In the genomic region with DNA sequence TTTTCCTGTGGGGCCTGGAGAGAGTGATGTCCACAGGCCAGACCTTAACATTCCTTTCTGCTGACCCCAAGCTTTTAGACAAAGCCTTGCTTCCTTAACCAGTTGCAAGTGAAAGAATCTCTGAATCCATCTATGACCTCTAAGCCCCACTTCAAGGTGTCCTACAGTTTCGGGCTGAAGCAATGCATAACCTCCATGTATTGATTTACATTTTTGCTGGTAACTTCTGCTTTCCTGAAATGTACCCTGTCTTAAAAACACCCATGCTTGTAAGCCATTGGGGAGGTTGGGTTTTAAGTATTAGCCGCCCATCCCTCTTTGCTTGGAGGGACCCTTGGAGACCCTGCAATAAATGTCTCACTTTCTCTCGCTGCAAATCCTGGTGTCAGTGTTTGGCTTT, we compare ENCODE assay signal across 16 cellular contexts.
DNase-seq lines count a peak whose midpoint lies in the region; ATAC-seq and TF ChIP-seq lines count a peak whose summit lies in the region.
"Had no signal": no experiment of that assay in that cellular context is flagged by ENCODE, and none has a peak within 500 bp of the region (broad histone marks: within the 10 kb centered on the region; RNA-seq: fewer than 3 reads in every experiment).

No MANE protein-coding gene starts in this region.

- H3K9me3 Mint-ChIP-seq in activated T-cell treated with anti-CD3 and anti-CD28 coated beads, Interleukin-2, amount 50 U/mL, for 24 hours = peaks cover 9% of the 10 kb centered on the region
- H3K9me3 Mint-ChIP-seq in activated T-cell treated with anti-CD3 and anti-CD28 coated beads, Interleukin-2, amount 50 U/mL, for 72 hours = peaks cover 2 to 5% of the 10 kb centered on the region in 2 donors
- H3K9me3 Mint-ChIP-seq in CD8-positive, alpha-beta memory T cell = peaks cover 0 to 6% (median 2%) of the 10 kb centered on the region in 5 donors
- H3K9me3 Mint-ChIP-seq in effector memory CD8-positive, alpha-beta T cell = peaks cover 0 to 3% of the 10 kb centered on the region in 2 donors

- no peaks in the 10 kb centered on the region for H3K36me3 Mint-ChIP-seq in activated T-cell treated with anti-CD3 and anti-CD28 coated beads, Interleukin-2, amount 50 U/mL, for 24 hours (ENCODE audit: low read depth)
- H3K36me3 Mint-ChIP-seq in activated T-cell treated with anti-CD3 and anti-CD28 coated beads, Interleukin-2, amount 50 U/mL, for 72 hours (ENCODE audit: insufficient read depth in 2 of 2) = no peaks in the 10 kb centered on the region
- H3K36me3 Mint-ChIP-seq in CD8-positive, alpha-beta memory T cell = peaks cover 0 to 29% (median 3%) of the 10 kb centered on the region in 3 donors
- no peaks in the 10 kb centered on the region for H3K36me3 Mint-ChIP-seq in effector memory CD8-positive, alpha-beta T cell (ENCODE audit: insufficient read depth)

- H3K27ac Mint-ChIP-seq in activated T-cell treated with anti-CD3 and anti-CD28 coated beads, Interleukin-2, amount 50 U/mL, for 24 hours = peak overlapping the region; percentile 16
- H3K27ac Mint-ChIP-seq in activated T-cell treated with anti-CD3 and anti-CD28 coated beads, Interleukin-2, amount 50 U/mL, for 72 hours = no peak overlapping the region
- peak overlapping the region in 5 of 8 donors; percentile 4 to 62 (median 12) for H3K27ac Mint-ChIP-seq in CD8-positive, alpha-beta memory T cell
- peak overlapping the region; percentile 55 to 78 for H3K27ac Mint-ChIP-seq in effector memory CD8-positive, alpha-beta T cell
- H3K27ac Mint-ChIP-seq: HFFc6 had no signal

- H3K36me3 ChIP-seq in CD8-positive, alpha-beta memory T cell (ENCODE audit: insufficient read depth, low read length) = no peaks in the 10 kb centered on the region
- no peaks in the 10 kb centered on the region for H3K36me3 ChIP-seq in neutrophil

- DNase-seq in activated T-cell treated with anti-CD3 and anti-CD28 coated beads, Interleukin-2, amount 50 U/mL, for 24 hours = no peak
- no peak for DNase-seq in activated T-cell treated with anti-CD3 and anti-CD28 coated beads, Interleukin-2, amount 50 U/mL, for 72 hours
- DNase-seq in CD8-positive, alpha-beta memory T cell = no peak
- no peak for DNase-seq in effector memory CD8-positive, alpha-beta T cell
- DNase-seq in sciatic nerve (ENCODE audit: low spot score) = no peak
- DNase-seq: 8988T, AML-193, DMS79 treated with DMSO at 0.1 percent for 48 hours, EL, HCEC 1CT, HFFc6 had no signal

- peaks cover 18% of the 10 kb centered on the region for H3K4me1 ChIP-seq in CD8-positive, alpha-beta memory T cell (ENCODE audit: insufficient read depth, low read length)
- H3K4me1 ChIP-seq in neutrophil (ENCODE audit: control insufficient read depth in 1 of 2, insufficient read depth in 1 of 2, low read depth in 1 of 2, low read length in 1 of 2) = peaks cover 5 to 15% of the 10 kb centered on the region in 2 experiments

- peaks cover 28% of the 10 kb centered on the region for H3K4me1 Mint-ChIP-seq in activated T-cell treated with anti-CD3 and anti-CD28 coated beads, Interleukin-2, amount 50 U/mL, for 24 hours (ENCODE audit: low read depth)
- peaks cover 16% of the 10 kb centered on the region for H3K4me1 Mint-ChIP-seq in activated T-cell treated with anti-CD3 and anti-CD28 coated beads, Interleukin-2, amount 50 U/mL, for 72 hours (ENCODE audit: low read depth)
- peaks cover 16 to 36% (median 31%) of the 10 kb centered on the region in 3 donors for H3K4me1 Mint-ChIP-seq in CD8-positive, alpha-beta memory T cell
- peaks cover 8 to 10% of the 10 kb centered on the region in 2 donors for H3K4me1 Mint-ChIP-seq in effector memory CD8-positive, alpha-beta T cell (ENCODE audit: low read depth in 2 of 2)

- H3K27me3 ChIP-seq in CD8-positive, alpha-beta memory T cell (ENCODE audit: insufficient read depth, low read length, poor library complexity, severe bottlenecking) = no peaks in the 10 kb centered on the region
- peaks cover 85% of the 10 kb centered on the region for H3K27me3 ChIP-seq in neutrophil

- no peak for ATAC-seq in activated T-cell treated with anti-CD3 and anti-CD28 coated beads, Interleukin-2, amount 50 U/mL, for 72 hours (replicated peaks in 1 of 2)
- ATAC-seq in effector memory CD8-positive, alpha-beta T cell (replicated peaks) = no peak
- ATAC-seq in GM19035 (IDR thresholded peaks at IDR 0.05; ENCODE audit: unreplicated experiment) = no peak
- ATAC-seq in sciatic nerve = no peak
- ATAC-seq in GM21447 (IDR thresholded peaks at IDR 0.05; ENCODE audit: unreplicated experiment) = no peak
- ATAC-seq: HepG2 had no signal

- no peaks in the 10 kb centered on the region for H3K27me3 Mint-ChIP-seq in activated T-cell treated with anti-CD3 and anti-CD28 coated beads, Interleukin-2, amount 50 U/mL, for 24 hours
- no peaks in the 10 kb centered on the region for H3K27me3 Mint-ChIP-seq in activated T-cell treated with anti-CD3 and anti-CD28 coated beads, Interleukin-2, amount 50 U/mL, for 72 hours (ENCODE audit: low read depth)
- H3K27me3 Mint-ChIP-seq in CD8-positive, alpha-beta memory T cell = peaks cover 11 to 14% of the 10 kb centered on the region in 2 donors
- H3K27me3 Mint-ChIP-seq in effector memory CD8-positive, alpha-beta T cell = peaks cover 11 to 19% of the 10 kb centered on the region in 2 donors

- H3K4me3 Mint-ChIP-seq in activated T-cell treated with anti-CD3 and anti-CD28 coated beads, Interleukin-2, amount 50 U/mL, for 24 hours = no peak overlapping the region
- no peak overlapping the region for H3K4me3 Mint-ChIP-seq in activated T-cell treated with anti-CD3 and anti-CD28 coated beads, Interleukin-2, amount 50 U/mL, for 72 hours
- peak overlapping the region in 3 of 7 donors; percentile 65 to 76 (median 74) for H3K4me3 Mint-ChIP-seq in CD8-positive, alpha-beta memory T cell
- H3K4me3 Mint-ChIP-seq in effector memory CD8-positive, alpha-beta T cell = no peak overlapping the region
- H3K4me3 Mint-ChIP-seq: HFFc6 had no signal

- H3K9me3 ChIP-seq in CD8-positive, alpha-beta memory T cell (ENCODE audit: low read length) = no peaks in the 10 kb centered on the region
- H3K9me3 ChIP-seq in neutrophil = no peaks in the 10 kb centered on the region

- H3K4me3 ChIP-seq in CD8-positive, alpha-beta memory T cell (ENCODE audit: low read length) = no peak overlapping the region
- H3K4me3 ChIP-seq in neutrophil (ENCODE audit: low read depth in 1 of 2, low read length in 1 of 2) = no peak overlapping the region

- POLR2A ChIA-PET in CD8-positive, alpha-beta memory T cell (lab: Charles Lee) = no interaction called here

- CTCF ChIA-PET in CD8-positive, alpha-beta memory T cell (lab: Charles Lee) = no interaction called here

- intact Hi-C loops in sciatic nerve (cut with DNase I) = no loop called here

- TF ChIP-seq CTCF in neutrophil (IDR thresholded peaks at IDR 0.05) = no peak

- H3K27ac ChIP-seq in CD8-positive, alpha-beta memory T cell (ENCODE audit: low read depth, low read length) = no peak overlapping the region
- H3K27ac ChIP-seq in neutrophil = peak overlapping the region; percentile 60
- H3K27ac ChIP-seq: C4-2B had no signal
